ENCODE assay signal across 8 cellular contexts in the genomic region with DNA sequence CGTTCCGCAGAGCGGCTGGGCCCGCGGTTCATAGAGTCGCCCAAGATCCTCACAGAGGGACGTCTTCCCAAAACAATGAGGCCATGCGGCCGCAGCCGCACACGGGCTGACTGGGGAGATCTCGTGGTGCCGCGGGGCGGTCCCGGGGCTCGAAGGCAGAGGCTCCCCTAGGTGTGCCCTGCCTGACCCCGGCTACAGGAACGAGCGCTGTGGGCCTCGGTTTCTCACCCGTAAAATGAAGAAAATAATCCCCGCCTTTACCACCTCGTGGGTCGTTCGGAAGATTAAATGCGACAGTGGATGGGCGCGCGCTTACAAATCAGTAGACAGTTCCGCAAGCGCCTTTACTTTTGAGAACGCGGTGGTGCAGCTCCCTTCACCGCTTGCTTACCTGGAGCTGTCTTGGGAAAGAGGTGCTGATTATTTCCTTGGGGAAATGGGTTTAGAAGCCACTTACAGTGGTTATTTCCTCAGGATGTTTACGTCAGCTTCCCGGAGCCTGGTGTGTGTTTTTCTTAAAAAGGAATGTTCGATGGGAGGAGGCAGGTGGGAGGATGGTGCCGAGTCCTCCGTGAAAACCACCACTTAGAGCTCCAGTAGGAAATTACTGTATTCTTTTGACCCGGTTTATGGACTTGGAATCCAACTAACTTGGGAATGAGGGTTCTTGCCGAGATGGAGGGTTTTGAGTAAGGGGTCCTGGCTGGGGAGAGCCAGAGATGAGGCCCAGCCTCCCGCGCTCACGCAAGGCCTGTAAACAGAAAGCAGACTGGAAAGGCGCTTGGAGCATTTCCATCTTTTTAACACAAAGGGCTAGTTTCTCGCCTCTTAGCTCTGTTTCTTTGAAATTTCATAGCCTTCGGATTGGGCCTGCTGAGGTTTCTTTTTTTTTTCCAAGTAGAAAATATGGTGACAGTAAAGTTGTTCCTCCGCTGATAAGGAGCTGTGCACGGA. TPM values are rescaled to one million over a fixed set of nuclear protein-coding genes. Genes with fewer than 3 reads are reported as not detected.
DNase-seq lines count a peak whose midpoint lies in the region; ATAC-seq and TF ChIP-seq lines count a peak whose summit lies in the region.

No MANE protein-coding gene starts in this region.

- H3K9me3 ChIP-seq in OCI-LY3 (ENCODE audit: insufficient read depth, low read length), result no peaks in the 10 kb centered on the region
- H3K9me3 ChIP-seq in endocrine pancreas (ENCODE audit: control insufficient read depth, low read length), result no peaks in the 10 kb centered on the region
- H3K9me3 ChIP-seq in muscle layer of duodenum (ENCODE audit: control insufficient read depth in 1 of 2, low read length in 2 of 2), result no peaks in the 10 kb centered on the region

- H3K4me1 Mint-ChIP-seq in activated T-cell treated with anti-CD3 and anti-CD28 coated beads, Interleukin-2, amount 50 U/mL, for 4 hours (ENCODE audit: low read depth), result peaks cover 12% of the 10 kb centered on the region

- no peaks in the 10 kb centered on the region for H4K20me1 ChIP-seq in OCI-LY3 (ENCODE audit: insufficient read depth, low read length)

- H3K27me3 ChIP-seq in OCI-LY3 (ENCODE audit: low read depth, low read length), result peaks cover 38% of the 10 kb centered on the region
- no peaks in the 10 kb centered on the region for H3K27me3 ChIP-seq in endocrine pancreas (ENCODE audit: control insufficient read depth, insufficient read depth, low read length)
- no peaks in the 10 kb centered on the region for H3K27me3 ChIP-seq in muscle layer of duodenum (ENCODE audit: low read depth, low read length)

- peak overlapping the region; percentile 72 for H3K4me3 Mint-ChIP-seq in activated T-cell treated with anti-CD3 and anti-CD28 coated beads, Interleukin-2, amount 50 U/mL, for 4 hours

- H3K27me3 Mint-ChIP-seq in activated T-cell treated with anti-CD3 and anti-CD28 coated beads, Interleukin-2, amount 50 U/mL, for 4 hours (ENCODE audit: low read depth), result peaks cover 25% of the 10 kb centered on the region

- H3K9ac ChIP-seq in OCI-LY3 (ENCODE audit: low read length) (0 out of 2 replicates have a peak overlapping the region, but pooled peaks have one; percentile 22), endocrine pancreas (ENCODE audit: control insufficient read depth, insufficient read depth, low read length) (peak overlapping the region; percentile 54)

- H3K79me2 ChIP-seq in OCI-LY3 (ENCODE audit: low read length), result no peaks in the 10 kb centered on the region

- DNase-seq in activated T-cell treated with anti-CD3 and anti-CD28 coated beads, Interleukin-2, amount 50 U/mL, for 4 hours, result no peak
- DNase-seq in activated T-cell treated with anti-CD3 and anti-CD28 coated beads, Interleukin-2, amount 50 U/mL, for 1 hour, result no peak
- no peak for DNase-seq in effector CD8-positive, alpha-beta T cell (lab: John Stamatoyannopoulos, UW)

- ATAC-seq in activated T-cell treated with anti-CD3 and anti-CD28 coated beads, Interleukin-2, amount 50 U/mL, for 4 hours, result peak in 1 of 2 donors; percentile 1
- ATAC-seq in HG03045 (IDR thresholded peaks at IDR 0.05; ENCODE audit: unreplicated experiment) (no peak), GM19328 (IDR thresholded peaks at IDR 0.05; ENCODE audit: unreplicated experiment) (no peak)

- H3K4me2 ChIP-seq in OCI-LY3 (ENCODE audit: low read length), result peak overlapping the region; percentile 75

- H3K27ac ChIP-seq in OCI-LY3 (ENCODE audit: low read length) (no peak overlapping the region), muscle layer of duodenum (ENCODE audit: low read length) (no peak overlapping the region)

- TF ChIP-seq CTCF in OCI-LY3 (IDR thresholded peaks at IDR 0.05; ENCODE audit: low read depth, low read length), result no peak

- H3K4me1 ChIP-seq in OCI-LY3 (ENCODE audit: low read length), result peaks cover 4% of the 10 kb centered on the region; the same call in 1 of the 2 replicates
- H3K4me1 ChIP-seq in endocrine pancreas (ENCODE audit: control insufficient read depth, insufficient read depth, low read length), result no peaks in the 10 kb centered on the region
- H3K4me1 ChIP-seq in muscle layer of duodenum (ENCODE audit: control insufficient read depth in 1 of 2, insufficient read depth in 2 of 2, low read length in 2 of 2), result peaks cover 0 to 10% of the 10 kb centered on the region in 2 donors

- H3K36me3 ChIP-seq in OCI-LY3 (replicated peaks; ENCODE audit: low read depth, low read length) (no peaks in the 10 kb centered on the region), endocrine pancreas (ENCODE audit: control insufficient read depth, insufficient read depth, low read length) (no peaks in the 10 kb centered on the region), muscle layer of duodenum (ENCODE audit: control insufficient read depth in 1 of 2, insufficient read depth in 2 of 2, low read length in 2 of 2) (no peaks in the 10 kb centered on the region)

- peak overlapping the region; percentile 93 for H2AFZ ChIP-seq in OCI-LY3 (ENCODE audit: low read depth, low read length)

- peak overlapping the region; percentile 89 for H3K4me3 ChIP-seq in OCI-LY3 (ENCODE audit: low read length)
- peak overlapping the region; percentile 30 for H3K4me3 ChIP-seq in endocrine pancreas (ENCODE audit: control insufficient read depth, insufficient read depth, low read length)
- peak overlapping the region; percentile 56 to 85 for H3K4me3 ChIP-seq in muscle layer of duodenum (ENCODE audit: low read depth in 1 of 2, low read length in 2 of 2)

- no peaks in the 10 kb centered on the region for H3K36me3 Mint-ChIP-seq in activated T-cell treated with anti-CD3 and anti-CD28 coated beads, Interleukin-2, amount 50 U/mL, for 4 hours (ENCODE audit: insufficient read depth)

- no peaks in the 10 kb centered on the region for H3K9me3 Mint-ChIP-seq in activated T-cell treated with anti-CD3 and anti-CD28 coated beads, Interleukin-2, amount 50 U/mL, for 4 hours

RNA-seq across cellular contexts. Expression of gene MEX3B, which starts 2.0 kb away (rescaled TPM):
- under 1 TPM; 0.46 to 0.71 (median 0.55) TPM for total RNA-seq in activated T-cell treated with anti-CD3 and anti-CD28 coated beads, Interleukin-2, amount 50 U/mL, for 4 hours

Comparison
In these comparisons a context has a peak if more than half of its experiments do, and no peak if none do; other contexts are left out.
1. H3K4me3 ChIP-seq: peak in every context shown above with its lines; median percentile 89 in OCI-LY3; 70 in muscle layer of duodenum; 30 in endocrine pancreas.